ENCODE assay signal across 1 cellular context in the genomic region with DNA sequence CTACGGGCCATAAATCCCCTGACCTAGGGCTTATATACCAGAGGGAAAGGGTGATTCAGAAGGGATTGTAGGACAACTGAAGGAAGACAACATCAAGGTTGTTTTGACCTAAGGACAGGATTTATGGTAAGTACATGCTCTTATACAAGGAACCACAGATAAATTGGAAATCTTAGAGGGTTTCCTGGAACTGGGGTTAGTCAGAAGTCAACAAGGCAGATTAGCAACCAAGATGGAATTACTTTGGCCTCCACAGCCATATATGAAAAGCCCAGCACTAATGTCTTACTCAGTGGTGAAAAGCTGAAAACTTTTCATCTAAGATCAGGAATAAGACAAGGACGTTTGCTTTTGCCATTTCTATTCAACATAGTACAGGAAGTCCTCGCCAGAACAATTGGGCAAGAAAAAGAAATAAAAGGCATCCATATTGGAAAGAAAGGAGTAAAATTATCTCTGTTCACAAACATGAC.
A peak's percentile ranks its signal among the peaks of the same experiment; 100 is the strongest.
TF ChIP-seq lines count a peak whose summit lies in the region.

No MANE protein-coding gene starts in this region.

TF ChIP-seq in K562, 482 proteins besides CTCF, POLR2A, EP300 and RAD21 (continued from another document and continues in another):
- TF ChIP-seq, protein P1, sequence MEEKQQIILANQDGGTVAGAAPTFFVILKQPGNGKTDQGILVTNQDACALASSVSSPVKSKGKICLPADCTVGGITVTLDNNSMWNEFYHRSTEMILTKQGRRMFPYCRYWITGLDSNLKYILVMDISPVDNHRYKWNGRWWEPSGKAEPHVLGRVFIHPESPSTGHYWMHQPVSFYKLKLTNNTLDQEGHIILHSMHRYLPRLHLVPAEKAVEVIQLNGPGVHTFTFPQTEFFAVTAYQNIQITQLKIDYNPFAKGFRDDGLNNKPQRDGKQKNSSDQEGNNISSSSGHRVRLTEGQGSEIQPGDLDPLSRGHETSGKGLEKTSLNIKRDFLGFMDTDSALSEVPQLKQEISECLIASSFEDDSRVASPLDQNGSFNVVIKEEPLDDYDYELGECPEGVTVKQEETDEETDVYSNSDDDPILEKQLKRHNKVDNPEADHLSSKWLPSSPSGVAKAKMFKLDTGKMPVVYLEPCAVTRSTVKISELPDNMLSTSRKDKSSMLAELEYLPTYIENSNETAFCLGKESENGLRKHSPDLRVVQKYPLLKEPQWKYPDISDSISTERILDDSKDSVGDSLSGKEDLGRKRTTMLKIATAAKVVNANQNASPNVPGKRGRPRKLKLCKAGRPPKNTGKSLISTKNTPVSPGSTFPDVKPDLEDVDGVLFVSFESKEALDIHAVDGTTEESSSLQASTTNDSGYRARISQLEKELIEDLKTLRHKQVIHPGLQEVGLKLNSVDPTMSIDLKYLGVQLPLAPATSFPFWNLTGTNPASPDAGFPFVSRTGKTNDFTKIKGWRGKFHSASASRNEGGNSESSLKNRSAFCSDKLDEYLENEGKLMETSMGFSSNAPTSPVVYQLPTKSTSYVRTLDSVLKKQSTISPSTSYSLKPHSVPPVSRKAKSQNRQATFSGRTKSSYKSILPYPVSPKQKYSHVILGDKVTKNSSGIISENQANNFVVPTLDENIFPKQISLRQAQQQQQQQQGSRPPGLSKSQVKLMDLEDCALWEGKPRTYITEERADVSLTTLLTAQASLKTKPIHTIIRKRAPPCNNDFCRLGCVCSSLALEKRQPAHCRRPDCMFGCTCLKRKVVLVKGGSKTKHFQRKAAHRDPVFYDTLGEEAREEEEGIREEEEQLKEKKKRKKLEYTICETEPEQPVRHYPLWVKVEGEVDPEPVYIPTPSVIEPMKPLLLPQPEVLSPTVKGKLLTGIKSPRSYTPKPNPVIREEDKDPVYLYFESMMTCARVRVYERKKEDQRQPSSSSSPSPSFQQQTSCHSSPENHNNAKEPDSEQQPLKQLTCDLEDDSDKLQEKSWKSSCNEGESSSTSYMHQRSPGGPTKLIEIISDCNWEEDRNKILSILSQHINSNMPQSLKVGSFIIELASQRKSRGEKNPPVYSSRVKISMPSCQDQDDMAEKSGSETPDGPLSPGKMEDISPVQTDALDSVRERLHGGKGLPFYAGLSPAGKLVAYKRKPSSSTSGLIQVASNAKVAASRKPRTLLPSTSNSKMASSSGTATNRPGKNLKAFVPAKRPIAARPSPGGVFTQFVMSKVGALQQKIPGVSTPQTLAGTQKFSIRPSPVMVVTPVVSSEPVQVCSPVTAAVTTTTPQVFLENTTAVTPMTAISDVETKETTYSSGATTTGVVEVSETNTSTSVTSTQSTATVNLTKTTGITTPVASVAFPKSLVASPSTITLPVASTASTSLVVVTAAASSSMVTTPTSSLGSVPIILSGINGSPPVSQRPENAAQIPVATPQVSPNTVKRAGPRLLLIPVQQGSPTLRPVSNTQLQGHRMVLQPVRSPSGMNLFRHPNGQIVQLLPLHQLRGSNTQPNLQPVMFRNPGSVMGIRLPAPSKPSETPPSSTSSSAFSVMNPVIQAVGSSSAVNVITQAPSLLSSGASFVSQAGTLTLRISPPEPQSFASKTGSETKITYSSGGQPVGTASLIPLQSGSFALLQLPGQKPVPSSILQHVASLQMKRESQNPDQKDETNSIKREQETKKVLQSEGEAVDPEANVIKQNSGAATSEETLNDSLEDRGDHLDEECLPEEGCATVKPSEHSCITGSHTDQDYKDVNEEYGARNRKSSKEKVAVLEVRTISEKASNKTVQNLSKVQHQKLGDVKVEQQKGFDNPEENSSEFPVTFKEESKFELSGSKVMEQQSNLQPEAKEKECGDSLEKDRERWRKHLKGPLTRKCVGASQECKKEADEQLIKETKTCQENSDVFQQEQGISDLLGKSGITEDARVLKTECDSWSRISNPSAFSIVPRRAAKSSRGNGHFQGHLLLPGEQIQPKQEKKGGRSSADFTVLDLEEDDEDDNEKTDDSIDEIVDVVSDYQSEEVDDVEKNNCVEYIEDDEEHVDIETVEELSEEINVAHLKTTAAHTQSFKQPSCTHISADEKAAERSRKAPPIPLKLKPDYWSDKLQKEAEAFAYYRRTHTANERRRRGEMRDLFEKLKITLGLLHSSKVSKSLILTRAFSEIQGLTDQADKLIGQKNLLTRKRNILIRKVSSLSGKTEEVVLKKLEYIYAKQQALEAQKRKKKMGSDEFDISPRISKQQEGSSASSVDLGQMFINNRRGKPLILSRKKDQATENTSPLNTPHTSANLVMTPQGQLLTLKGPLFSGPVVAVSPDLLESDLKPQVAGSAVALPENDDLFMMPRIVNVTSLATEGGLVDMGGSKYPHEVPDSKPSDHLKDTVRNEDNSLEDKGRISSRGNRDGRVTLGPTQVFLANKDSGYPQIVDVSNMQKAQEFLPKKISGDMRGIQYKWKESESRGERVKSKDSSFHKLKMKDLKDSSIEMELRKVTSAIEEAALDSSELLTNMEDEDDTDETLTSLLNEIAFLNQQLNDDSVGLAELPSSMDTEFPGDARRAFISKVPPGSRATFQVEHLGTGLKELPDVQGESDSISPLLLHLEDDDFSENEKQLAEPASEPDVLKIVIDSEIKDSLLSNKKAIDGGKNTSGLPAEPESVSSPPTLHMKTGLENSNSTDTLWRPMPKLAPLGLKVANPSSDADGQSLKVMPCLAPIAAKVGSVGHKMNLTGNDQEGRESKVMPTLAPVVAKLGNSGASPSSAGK (IDR thresholded peaks at IDR 0.05): no peak
- TF ChIP-seq, protein P2, sequence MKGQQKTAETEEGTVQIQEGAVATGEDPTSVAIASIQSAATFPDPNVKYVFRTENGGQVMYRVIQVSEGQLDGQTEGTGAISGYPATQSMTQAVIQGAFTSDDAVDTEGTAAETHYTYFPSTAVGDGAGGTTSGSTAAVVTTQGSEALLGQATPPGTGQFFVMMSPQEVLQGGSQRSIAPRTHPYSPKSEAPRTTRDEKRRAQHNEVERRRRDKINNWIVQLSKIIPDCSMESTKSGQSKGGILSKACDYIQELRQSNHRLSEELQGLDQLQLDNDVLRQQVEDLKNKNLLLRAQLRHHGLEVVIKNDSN (CRISPR knock-in tag; IDR thresholded peaks at IDR 0.05): no peak
- TF ChIP-seq, protein P3, sequence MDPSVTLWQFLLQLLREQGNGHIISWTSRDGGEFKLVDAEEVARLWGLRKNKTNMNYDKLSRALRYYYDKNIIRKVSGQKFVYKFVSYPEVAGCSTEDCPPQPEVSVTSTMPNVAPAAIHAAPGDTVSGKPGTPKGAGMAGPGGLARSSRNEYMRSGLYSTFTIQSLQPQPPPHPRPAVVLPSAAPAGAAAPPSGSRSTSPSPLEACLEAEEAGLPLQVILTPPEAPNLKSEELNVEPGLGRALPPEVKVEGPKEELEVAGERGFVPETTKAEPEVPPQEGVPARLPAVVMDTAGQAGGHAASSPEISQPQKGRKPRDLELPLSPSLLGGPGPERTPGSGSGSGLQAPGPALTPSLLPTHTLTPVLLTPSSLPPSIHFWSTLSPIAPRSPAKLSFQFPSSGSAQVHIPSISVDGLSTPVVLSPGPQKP (CRISPR knock-in tag; IDR thresholded peaks at IDR 0.05): no peak
- TF ChIP-seq ZBTB17 (CRISPR knock-in tag; IDR thresholded peaks at IDR 0.05) (0 out of 2 replicates have a peak, but pooled peaks have one; percentile 45), TAF15 (IDR thresholded peaks at IDR 0.05; ENCODE audit: low read depth, low read length) (no peak), ZC3H8 (IDR thresholded peaks at IDR 0.05) (no peak), GABPB2 (CRISPR knock-in tag; conservative IDR thresholded peaks at IDR 0.05) (no peak), MTA3 (IDR thresholded peaks at IDR 0.05; ENCODE audit: borderline replicate concordance) (no peak), DACH1 (IDR thresholded peaks at IDR 0.05; ENCODE audit: partially characterized antibody) (no peak), NFRKB (IDR thresholded peaks at IDR 0.05; ENCODE audit: low read depth) (no peak), TSC22D4 (tag; IDR thresholded peaks at IDR 0.05) (no peak), ZNF830 (CRISPR knock-in tag; IDR thresholded peaks at IDR 0.05) (no peak), KLF10 (CRISPR knock-in tag; IDR thresholded peaks at IDR 0.05) (no peak), ZNF445 (CRISPR knock-in tag; IDR thresholded peaks at IDR 0.05; ENCODE audit: low read depth) (peak; percentile 61; the same call in 1 of the 2 replicates), FOXA1 (IDR thresholded peaks at IDR 0.05; ENCODE audit: borderline replicate concordance) (no peak), ZSCAN29 (IDR thresholded peaks at IDR 0.05) (no peak), ZNF76 (CRISPR knock-in tag; IDR thresholded peaks at IDR 0.05; ENCODE audit: borderline replicate concordance) (no peak), ZNF316 (IDR thresholded peaks at IDR 0.05) (no peak), IRF2 (CRISPR knock-in tag; IDR thresholded peaks at IDR 0.05) (no peak), LEF1 (IDR thresholded peaks at IDR 0.05) (peak; percentile 60)
- TF ChIP-seq, protein P4, sequence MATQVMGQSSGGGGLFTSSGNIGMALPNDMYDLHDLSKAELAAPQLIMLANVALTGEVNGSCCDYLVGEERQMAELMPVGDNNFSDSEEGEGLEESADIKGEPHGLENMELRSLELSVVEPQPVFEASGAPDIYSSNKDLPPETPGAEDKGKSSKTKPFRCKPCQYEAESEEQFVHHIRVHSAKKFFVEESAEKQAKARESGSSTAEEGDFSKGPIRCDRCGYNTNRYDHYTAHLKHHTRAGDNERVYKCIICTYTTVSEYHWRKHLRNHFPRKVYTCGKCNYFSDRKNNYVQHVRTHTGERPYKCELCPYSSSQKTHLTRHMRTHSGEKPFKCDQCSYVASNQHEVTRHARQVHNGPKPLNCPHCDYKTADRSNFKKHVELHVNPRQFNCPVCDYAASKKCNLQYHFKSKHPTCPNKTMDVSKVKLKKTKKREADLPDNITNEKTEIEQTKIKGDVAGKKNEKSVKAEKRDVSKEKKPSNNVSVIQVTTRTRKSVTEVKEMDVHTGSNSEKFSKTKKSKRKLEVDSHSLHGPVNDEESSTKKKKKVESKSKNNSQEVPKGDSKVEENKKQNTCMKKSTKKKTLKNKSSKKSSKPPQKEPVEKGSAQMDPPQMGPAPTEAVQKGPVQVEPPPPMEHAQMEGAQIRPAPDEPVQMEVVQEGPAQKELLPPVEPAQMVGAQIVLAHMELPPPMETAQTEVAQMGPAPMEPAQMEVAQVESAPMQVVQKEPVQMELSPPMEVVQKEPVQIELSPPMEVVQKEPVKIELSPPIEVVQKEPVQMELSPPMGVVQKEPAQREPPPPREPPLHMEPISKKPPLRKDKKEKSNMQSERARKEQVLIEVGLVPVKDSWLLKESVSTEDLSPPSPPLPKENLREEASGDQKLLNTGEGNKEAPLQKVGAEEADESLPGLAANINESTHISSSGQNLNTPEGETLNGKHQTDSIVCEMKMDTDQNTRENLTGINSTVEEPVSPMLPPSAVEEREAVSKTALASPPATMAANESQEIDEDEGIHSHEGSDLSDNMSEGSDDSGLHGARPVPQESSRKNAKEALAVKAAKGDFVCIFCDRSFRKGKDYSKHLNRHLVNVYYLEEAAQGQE (CRISPR knock-in tag; IDR thresholded peaks at IDR 0.05; ENCODE audit: low read depth): no peak
- TF ChIP-seq, protein P5, sequence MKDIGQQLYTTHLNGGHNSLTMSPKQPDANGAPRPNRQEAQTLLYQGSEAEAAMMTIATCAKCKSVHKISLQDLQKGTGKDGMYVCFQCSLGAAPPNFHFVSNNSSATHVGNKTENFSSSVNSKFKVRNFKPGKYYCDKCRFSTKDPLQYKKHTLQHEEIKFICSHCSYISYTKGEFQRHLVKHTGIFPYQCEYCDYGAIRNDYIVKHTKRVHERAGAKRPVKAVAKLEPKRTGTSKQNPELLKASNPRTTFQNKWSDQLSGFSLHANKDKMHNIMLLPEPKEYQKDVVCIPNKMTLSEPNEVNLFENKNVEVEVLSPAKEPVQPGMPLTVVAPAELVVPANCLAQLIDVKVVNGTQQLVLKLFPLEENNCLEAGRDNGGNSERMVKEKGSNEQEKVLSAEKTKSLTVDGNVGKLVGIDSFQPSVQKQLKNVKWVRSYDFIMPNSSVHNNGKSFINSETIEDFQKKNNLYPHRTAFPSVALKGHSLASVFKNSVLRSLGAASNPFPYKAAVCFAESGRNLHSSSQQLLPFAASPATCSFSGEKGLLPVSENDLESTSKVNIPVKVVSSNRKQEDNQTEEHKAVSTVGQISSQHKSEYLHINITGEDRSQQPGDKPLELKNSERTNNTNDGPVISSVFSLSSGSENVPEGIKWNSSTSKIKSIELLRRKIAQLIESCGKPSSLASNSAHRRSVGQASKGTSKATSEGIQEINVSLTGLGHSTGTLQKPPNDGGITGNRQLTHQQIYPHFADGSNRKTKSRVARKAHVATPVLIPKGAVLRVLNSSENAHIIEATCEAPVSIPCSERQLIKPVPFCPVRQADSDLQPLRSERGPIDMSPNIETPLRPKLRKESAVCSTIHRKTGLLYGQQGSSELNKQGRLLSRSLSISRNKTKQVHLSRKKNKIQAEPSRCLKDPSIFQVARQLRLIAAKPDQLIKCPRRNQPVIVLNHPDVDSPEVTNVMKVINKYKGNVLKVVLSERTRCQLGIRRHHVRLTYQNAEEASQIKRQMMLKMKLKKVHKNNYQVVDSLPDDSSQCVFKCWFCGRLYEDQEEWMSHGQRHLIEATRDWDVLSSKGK (CRISPR knock-in tag; IDR thresholded peaks at IDR 0.05): no peak
- TF ChIP-seq, protein P6, sequence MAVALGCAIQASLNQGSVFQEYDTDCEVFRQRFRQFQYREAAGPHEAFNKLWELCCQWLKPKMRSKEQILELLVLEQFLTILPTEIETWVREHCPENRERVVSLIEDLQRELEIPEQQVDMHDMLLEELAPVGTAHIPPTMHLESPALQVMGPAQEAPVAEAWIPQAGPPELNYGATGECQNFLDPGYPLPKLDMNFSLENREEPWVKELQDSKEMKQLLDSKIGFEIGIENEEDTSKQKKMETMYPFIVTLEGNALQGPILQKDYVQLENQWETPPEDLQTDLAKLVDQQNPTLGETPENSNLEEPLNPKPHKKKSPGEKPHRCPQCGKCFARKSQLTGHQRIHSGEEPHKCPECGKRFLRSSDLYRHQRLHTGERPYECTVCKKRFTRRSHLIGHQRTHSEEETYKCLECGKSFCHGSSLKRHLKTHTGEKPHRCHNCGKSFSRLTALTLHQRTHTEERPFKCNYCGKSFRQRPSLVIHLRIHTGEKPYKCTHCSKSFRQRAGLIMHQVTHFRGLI (CRISPR knock-in tag; IDR thresholded peaks at IDR 0.05): peak; percentile 73; the same call in 1 of the 2 replicates
- TF ChIP-seq, protein P7, sequence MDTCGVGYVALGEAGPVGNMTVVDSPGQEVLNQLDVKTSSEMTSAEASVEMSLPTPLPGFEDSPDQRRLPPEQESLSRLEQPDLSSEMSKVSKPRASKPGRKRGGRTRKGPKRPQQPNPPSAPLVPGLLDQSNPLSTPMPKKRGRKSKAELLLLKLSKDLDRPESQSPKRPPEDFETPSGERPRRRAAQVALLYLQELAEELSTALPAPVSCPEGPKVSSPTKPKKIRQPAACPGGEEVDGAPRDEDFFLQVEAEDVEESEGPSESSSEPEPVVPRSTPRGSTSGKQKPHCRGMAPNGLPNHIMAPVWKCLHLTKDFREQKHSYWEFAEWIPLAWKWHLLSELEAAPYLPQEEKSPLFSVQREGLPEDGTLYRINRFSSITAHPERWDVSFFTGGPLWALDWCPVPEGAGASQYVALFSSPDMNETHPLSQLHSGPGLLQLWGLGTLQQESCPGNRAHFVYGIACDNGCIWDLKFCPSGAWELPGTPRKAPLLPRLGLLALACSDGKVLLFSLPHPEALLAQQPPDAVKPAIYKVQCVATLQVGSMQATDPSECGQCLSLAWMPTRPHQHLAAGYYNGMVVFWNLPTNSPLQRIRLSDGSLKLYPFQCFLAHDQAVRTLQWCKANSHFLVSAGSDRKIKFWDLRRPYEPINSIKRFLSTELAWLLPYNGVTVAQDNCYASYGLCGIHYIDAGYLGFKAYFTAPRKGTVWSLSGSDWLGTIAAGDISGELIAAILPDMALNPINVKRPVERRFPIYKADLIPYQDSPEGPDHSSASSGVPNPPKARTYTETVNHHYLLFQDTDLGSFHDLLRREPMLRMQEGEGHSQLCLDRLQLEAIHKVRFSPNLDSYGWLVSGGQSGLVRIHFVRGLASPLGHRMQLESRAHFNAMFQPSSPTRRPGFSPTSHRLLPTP (IDR thresholded peaks at IDR 0.05; ENCODE audit: borderline replicate concordance, extremely low read depth, insufficient read length): no peak
- TF ChIP-seq, protein P8, sequence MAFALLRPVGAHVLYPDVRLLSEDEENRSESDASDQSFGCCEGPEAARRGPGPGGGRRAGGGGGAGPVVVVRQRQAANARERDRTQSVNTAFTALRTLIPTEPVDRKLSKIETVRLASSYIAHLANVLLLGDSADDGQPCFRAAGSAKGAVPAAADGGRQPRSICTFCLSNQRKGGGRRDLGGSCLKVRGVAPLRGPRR (CRISPR knock-in tag; IDR thresholded peaks at IDR 0.05): no peak
